Comparison of ENCODE assay signal across 32 cellular contexts in the genomic region with DNA sequence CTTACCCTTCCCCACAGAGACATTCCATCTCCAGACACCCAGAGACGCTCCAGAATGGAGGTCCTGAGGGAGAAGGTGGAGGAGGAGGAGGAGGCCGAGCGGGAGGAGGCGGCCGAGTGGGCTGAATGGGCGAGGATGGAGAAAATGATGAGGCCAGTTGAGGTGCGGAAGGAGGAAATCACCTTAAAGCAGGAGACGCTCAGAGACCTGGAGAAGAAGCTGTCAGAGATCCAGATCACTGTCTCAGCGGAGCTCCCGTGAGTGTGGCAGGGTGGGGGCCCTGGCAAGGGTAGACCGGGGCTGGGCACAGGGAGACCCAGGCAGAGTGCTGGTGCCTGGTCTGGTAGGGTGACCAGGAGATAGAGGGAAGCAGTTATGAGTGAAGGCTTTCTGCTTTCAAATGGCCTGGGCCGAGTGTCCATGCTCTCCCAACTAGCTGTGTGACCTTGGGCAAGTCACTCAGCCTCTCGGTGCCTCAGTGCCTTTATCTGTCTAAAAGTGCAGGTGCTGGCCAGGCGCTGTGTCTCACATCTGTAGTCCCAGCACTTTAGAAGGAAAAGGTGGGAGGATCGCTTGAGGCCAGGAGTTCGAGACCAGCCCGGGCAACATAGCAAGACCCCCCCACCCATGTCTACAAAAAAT. TPM values are rescaled to one million over a fixed set of nuclear protein-coding genes. Genes with fewer than 3 reads are reported as not detected.
"Had no signal": no experiment of that assay in that cellular context is flagged by ENCODE, and none has a peak within 500 bp of the region (broad histone marks: within the 10 kb centered on the region; RNA-seq: fewer than 3 reads in every experiment).

No MANE protein-coding gene starts in this region.

- ATAC-seq: left colon, left lung, lower lobe of right lung, natural killer cell, pancreas, right cardiac atrium, upper lobe of right lung had no signal

- H3K27me3 ChIP-seq: left lung, pancreas, suprapubic skin, tibial artery, upper lobe of right lung had no signal

- H3K27ac ChIP-seq: left lung, lower lobe of right lung, pancreas, prostate gland, suprapubic skin, thoracic aorta, tibial artery, upper lobe of right lung had no signal

- H3K4me3 ChIP-seq: left lung, lower lobe of right lung, pancreas, prostate gland, smooth muscle cell, suprapubic skin, thoracic aorta, tibial artery, upper lobe of right lung had no signal

- H3K9me3 Mint-ChIP-seq: immature natural killer cell; mesothelial cell of epicardium; naive B cell; natural killer cell; nephron progenitor cell; stimulated activated naive CD8-positive, alpha-beta T cell treated with anti-CD3 and anti-CD28 coated beads, Interleukin-15, Interleukin-2, amounts not matched to agents 100 ng/mL and 50 ng/mL, for 24 hours had no signal

- H3K4me2 ChIP-seq: smooth muscle cell had no signal

- FAIRE-seq: islet of Langerhans, kidney, pancreas, urothelium cell line had no signal

- H3K36me3 Mint-ChIP-seq: immature natural killer cell, mesothelial cell of epicardium, naive B cell, natural killer cell had no signal

- H3K4me1 ChIP-seq: lower lobe of right lung, prostate gland, suprapubic skin, tibial artery, upper lobe of right lung had no signal

- H3K27me3 Mint-ChIP-seq: naive B cell; stimulated activated naive CD8-positive, alpha-beta T cell treated with anti-CD3 and anti-CD28 coated beads, Interleukin-15, Interleukin-2, amounts not matched to agents 100 ng/mL and 50 ng/mL, for 24 hours had no signal

- H3K9me3 ChIP-seq: left lung, lower lobe of right lung, pancreas, prostate gland, suprapubic skin, thoracic aorta, tibial artery, upper lobe of right lung had no signal

- H3K27ac Mint-ChIP-seq: mesothelial cell of epicardium; naive B cell; natural killer cell; nephron progenitor cell; stimulated activated naive CD8-positive, alpha-beta T cell treated with anti-CD3 and anti-CD28 coated beads, Interleukin-15, Interleukin-2, amounts not matched to agents 100 ng/mL and 50 ng/mL, for 24 hours had no signal

- H3K36me3 ChIP-seq: left lung, lower lobe of right lung, pancreas, prostate gland, suprapubic skin, thoracic aorta, tibial artery, upper lobe of right lung had no signal

- DNase-seq: hippocampal formation; immature natural killer cell; kidney; left colon; left lung; lower lobe of right lung; mammary epithelial cell; mesenchymal stem cell; naive B cell; natural killer cell; nephron progenitor cell; nucleus accumbens; retina; right cardiac atrium; stimulated activated CD4-positive, alpha-beta T cell treated with anti-CD3 and anti-CD28 coated beads, Interleukin-15, amount 100 ng/mL, for 24 hours; stimulated activated CD4-positive, alpha-beta T cell treated with anti-CD3 and anti-CD28 coated beads, Interleukin-2, amount 100 ng/mL, for 24 hours; stimulated activated CD4-positive, alpha-beta T cell treated with anti-CD3 and anti-CD28 coated beads, Interleukin-4, amount 100 ng/mL, for 1 hour; stimulated activated naive CD4-positive, alpha-beta T cell; tibial artery; trophoblast cell; upper lobe of right lung had no signal

- H3K4me3 Mint-ChIP-seq: immature natural killer cell; mesothelial cell of epicardium; natural killer cell; nephron progenitor cell; stimulated activated naive CD8-positive, alpha-beta T cell treated with anti-CD3 and anti-CD28 coated beads, Interleukin-15, Interleukin-2, amounts not matched to agents 100 ng/mL and 50 ng/mL, for 24 hours had no signal

RNA-seq across cellular contexts. Expression of a gene that starts 3.4 kb away (rescaled TPM):
- total RNA-seq: left colon, mammary epithelial cell, mesothelial cell of epicardium, osteoblast, right cardiac atrium, skeletal muscle tissue, suprapubic skin, thoracic aorta, upper lobe of right lung had no signal
- polyA plus RNA-seq: immature natural killer cell, right cardiac atrium, smooth muscle cell had no signal

RNA-seq across cellular contexts. Expression of a gene that starts 29.9 kb away (rescaled TPM):
- total RNA-seq: mammary epithelial cell, mesothelial cell of epicardium, osteoblast, prostate gland had no signal
- polyA plus RNA-seq: mammary epithelial cell, smooth muscle cell had no signal
